Comparison of ENCODE assay signal across 23 cellular contexts in genomic region chr6:77474973-77475372, GRCh38. TPM values are rescaled to one million over a fixed set of nuclear protein-coding genes. Genes with fewer than 3 reads are reported as not detected.
"Had no signal": no experiment of that assay in that cellular context is flagged by ENCODE, and none has a peak within 500 bp of the region (broad histone marks: within the 10 kb centered on the region; RNA-seq: fewer than 3 reads in every experiment).

No MANE protein-coding gene starts in this region.

- DNase-seq: activated CD4-positive, alpha-beta memory T cell treated with anti-CD3 and anti-CD28 coated beads for 36 hours; activated gamma-delta T cell treated with Interleukin-2 at 50 U/mL for 16 hours; activated T-cell treated with anti-CD3 and anti-CD28 coated beads, Interleukin-2, amount 50 U/mL, for 48 hours; anterior cingulate cortex; central memory CD4-positive, alpha-beta T cell; colonic mucosa; foreskin melanocyte; glutamatergic neuron; hippocampal formation; left colon; midbrain; nucleus accumbens; stimulated activated CD4-positive, alpha-beta T cell treated with anti-CD3 and anti-CD28 coated beads, Interleukin-4, amount 100 ng/mL, for 1 hour; SW 1271; tibial artery had no signal

- H3K4me1 Mint-ChIP-seq: brain, nephron had no signal

- H3K27ac Mint-ChIP-seq: activated CD4-positive, alpha-beta memory T cell treated with anti-CD3 and anti-CD28 coated beads for 36 hours; brain; nephron; T-helper 2 cell treated with Interferon-gamma antibody and Interleukin-4, amounts not matched to agents 5 μg/mL and 100 μg/mL, for 36 hours had no signal

- H3K4me1 ChIP-seq: colonic mucosa, tibial artery had no signal

- ATAC-seq: left colon, sciatic nerve had no signal

- H3K9me3 Mint-ChIP-seq: activated CD4-positive, alpha-beta memory T cell treated with anti-CD3 and anti-CD28 coated beads for 36 hours; nephron had no signal

- H3K27ac ChIP-seq: colonic mucosa, tibial artery had no signal

- H3K27me3 Mint-ChIP-seq: activated CD4-positive, alpha-beta memory T cell treated with anti-CD3 and anti-CD28 coated beads for 36 hours had no signal

- H3K36me3 ChIP-seq: colonic mucosa, tibial artery had no signal

- H3K9me3 ChIP-seq: colonic mucosa, tibial artery had no signal

- H3K27me3 ChIP-seq: colonic mucosa, tibial artery had no signal

- H3K36me3 Mint-ChIP-seq: activated CD4-positive, alpha-beta memory T cell treated with anti-CD3 and anti-CD28 coated beads for 36 hours; brain had no signal

- H3K4me3 Mint-ChIP-seq: brain, nephron had no signal

- H3K4me2 ChIP-seq: smooth muscle cell had no signal

- H3K4me3 ChIP-seq: colonic mucosa, lung, smooth muscle cell, tibial artery had no signal

RNA-seq across cellular contexts. Expression of gene HTR1B, which starts 11.7 kb away (rescaled TPM):
- total RNA-seq: activated CD4-positive, alpha-beta memory T cell treated with anti-CD3 and anti-CD28 coated beads for 36 hours; epithelial cell of proximal tubule; smooth muscle cell; subcutaneous adipose tissue had no signal
